1 cellular context compared by ENCODE assay signal in the genomic region with DNA sequence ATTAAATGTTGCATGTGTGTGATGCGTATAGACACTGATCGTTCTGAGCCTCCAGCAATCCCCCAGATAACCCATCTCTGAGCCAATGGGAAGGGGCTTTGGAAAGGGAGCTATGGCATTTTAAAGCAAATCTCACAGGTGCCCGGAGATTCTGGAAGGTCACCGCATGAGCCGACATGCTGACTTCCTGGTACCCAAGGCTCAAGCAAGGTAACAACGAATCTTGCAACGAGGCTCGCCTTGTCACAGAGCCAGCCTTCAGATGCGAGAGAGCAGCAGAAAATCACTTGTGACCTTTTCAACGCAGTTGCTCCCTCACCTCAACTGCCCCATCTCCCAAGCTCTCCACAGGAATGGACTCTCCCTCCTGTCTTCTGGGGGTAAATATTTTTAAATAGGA.
TF ChIP-seq lines count a peak whose summit lies in the region.

No MANE protein-coding gene starts in this region.

TF ChIP-seq in WTC11, 78 proteins besides CTCF, POLR2A, EP300 and RAD21 (continued from another document):
- TF ChIP-seq SMAD3 (CRISPR knock-in tag; IDR thresholded peaks at IDR 0.05; ENCODE audit: borderline replicate concordance): no peak
